27 cellular contexts compared by ENCODE assay signal in genomic region chr6:33688451-33689147, GRCh38. TPM values are rescaled to one million over a fixed set of nuclear protein-coding genes. Genes with fewer than 3 reads are reported as not detected.
A peak's percentile ranks its signal among the peaks of the same experiment; 100 is the strongest.
DNase-seq lines count a peak whose midpoint lies in the region; ATAC-seq and TF ChIP-seq lines count a peak whose summit lies in the region.
"Had no signal": no experiment of that assay in that cellular context is flagged by ENCODE, and none has a peak within 500 bp of the region (broad histone marks: within the 10 kb centered on the region; RNA-seq: fewer than 3 reads in every experiment).

No MANE protein-coding gene starts in this region.

- H3K4me1 ChIP-seq in breast epithelium (no peaks in the 10 kb centered on the region), osteoblast (ENCODE audit: insufficient read depth, low read length) (peaks cover 18% of the 10 kb centered on the region), stomach (peaks cover 0 to 20% (median 13%) of the 10 kb centered on the region in 4 donors)
- H3K4me1 ChIP-seq: HAP-1 had no signal

- ATAC-seq in HG02870 (IDR thresholded peaks at IDR 0.05; ENCODE audit: unreplicated experiment) (no peak), HG03442 (IDR thresholded peaks at IDR 0.05; ENCODE audit: unreplicated experiment) (no peak)
- ATAC-seq: PC-3 had no signal

- peaks cover 11% of the 10 kb centered on the region for H3K36me3 ChIP-seq in breast epithelium
- peaks cover 39% of the 10 kb centered on the region for H3K36me3 ChIP-seq in osteoblast (ENCODE audit: insufficient read depth, low read length)
- H3K36me3 ChIP-seq in stomach: peaks cover 68 to 100% (median 100%) of the 10 kb centered on the region in 4 donors

- no peaks in the 10 kb centered on the region for H3K4me1 Mint-ChIP-seq in MCF 10A (ENCODE audit: insufficient read depth, unreplicated experiment)
- peaks cover 17% of the 10 kb centered on the region for H3K4me1 Mint-ChIP-seq in endothelial cell (ENCODE audit: unreplicated experiment)

- no TSS peak for BruUV-seq in MCF 10A (replicated peaks; lab: Mats Ljungman, UMichigan)

- WGBS in stomach, 5 donors: 88 to 92% (median 89%) methylated on average over 14 to 25 of the region's 25 CpGs

- H2AFZ ChIP-seq in osteoblast (ENCODE audit: low read length): no peak overlapping the region

- H3K27ac ChIP-seq in breast epithelium (no peak overlapping the region), RWPE1 (peak overlapping the region; percentile 96), osteoblast (ENCODE audit: low read depth, low read length) (no peak overlapping the region), stomach (no peak overlapping the region)
- H3K27ac ChIP-seq: KMS-11, SK-N-MC had no signal

- no peak for DNase-seq in MCF 10A (ENCODE audit: unreplicated experiment)
- DNase-seq in breast epithelium (ENCODE audit: low spot score in 2 of 2): no peak
- no peak for DNase-seq in RWPE1 (ENCODE audit: low spot score)
- no peak for DNase-seq in endothelial cell (ENCODE audit: low spot score)
- DNase-seq in osteoblast (ENCODE audit: insufficient read length, low spot score, missing footprints): peak; percentile 59
- no peak for DNase-seq in stomach
- DNase-seq: CD4-positive, CD25-positive, alpha-beta regulatory T cell; DMS53; GOT3; HFFc6; MV-4-11; NCI-H1105; NCI-H1436 treated with DMSO at 0.1 percent for 48 hours; NCI-H1930; NCI-H446; NCI-H524 treated with DMSO at 0.1 percent for 48 hours; NCI-H82; NK-92 treated with Interleukin-12 subunit alpha and Interleukin-12 subunit beta, amount 100 ng/mL, for 24 hours; PC-3; SHP77 treated with DMSO at 0.1 percent for 48 hours had no signal

- TF ChIP-seq EP300 in stomach (IDR thresholded peaks at IDR 0.05): no peak

- POLR2A ChIA-PET in MCF 10A (lab: Yijun Ruan, JAX): no interaction called here
- POLR2A ChIA-PET in RWPE1 (lab: Yijun Ruan, JAX; ENCODE audit: low non-redundant PET): no interaction called here

- H3K36me3 Mint-ChIP-seq in MCF 10A (ENCODE audit: insufficient read depth, unreplicated experiment) (peaks cover 86% of the 10 kb centered on the region), endothelial cell (ENCODE audit: low read depth, unreplicated experiment) (peaks cover 49% of the 10 kb centered on the region)

- H4K20me1 ChIP-seq in osteoblast (ENCODE audit: insufficient read depth, low read length): no peaks in the 10 kb centered on the region

- H3K27ac Mint-ChIP-seq in MCF 10A (ENCODE audit: low read depth, unreplicated experiment) (peak overlapping the region; percentile 42), endothelial cell (ENCODE audit: unreplicated experiment) (peak overlapping the region; percentile 13)
- H3K27ac Mint-ChIP-seq: CD4-positive, CD25-positive, alpha-beta regulatory T cell had no signal

- TF ChIP-seq CTCF in MCF 10A (IDR thresholded peaks at IDR 0.05; ENCODE audit: unreplicated experiment): no peak
- TF ChIP-seq CTCF in breast epithelium (IDR thresholded peaks at IDR 0.05): no peak
- no peak for TF ChIP-seq CTCF in RWPE1 (conservative IDR thresholded peaks at IDR 0.05; ENCODE audit: low read depth)
- TF ChIP-seq CTCF in endothelial cell (IDR thresholded peaks at IDR 0.05; ENCODE audit: unreplicated experiment): no peak
- TF ChIP-seq CTCF in osteoblast (IDR thresholded peaks at IDR 0.05; ENCODE audit: extremely low read depth, low read depth, low read length): no peak
- TF ChIP-seq CTCF in stomach (IDR thresholded peaks at IDR 0.05): no peak

- H3K4me3 Mint-ChIP-seq in MCF 10A (ENCODE audit: unreplicated experiment) (no peak overlapping the region), endothelial cell (ENCODE audit: unreplicated experiment) (no peak overlapping the region)
- H3K4me3 Mint-ChIP-seq: CD4-positive, CD25-positive, alpha-beta regulatory T cell; HFFc6; IgD-negative memory B cell had no signal

- no peak overlapping the region for H3K4me3 ChIP-seq in breast epithelium
- H3K4me3 ChIP-seq in osteoblast (ENCODE audit: insufficient read depth, low read length): no peak overlapping the region
- H3K4me3 ChIP-seq in stomach: no peak overlapping the region
- H3K4me3 ChIP-seq: HAP-1, SK-N-MC had no signal

- H3K79me2 ChIP-seq in osteoblast (ENCODE audit: insufficient read depth, low read length): no peaks in the 10 kb centered on the region

- intact Hi-C loops in MCF 10A (cut with micrococcal nuclease): no loop called here
- intact Hi-C loops in breast epithelium (cut with DNase I; ENCODE audit: low total_unique reads): no loop called here
- intact Hi-C loops in stomach (cut with DNase I; ENCODE audit: low total_unique reads): no loop called here

- H3K4me2 ChIP-seq in osteoblast (ENCODE audit: insufficient read depth, low read length): no peak overlapping the region
- H3K4me2 ChIP-seq: KMS-11 had no signal

- TF ChIP-seq POLR2A in breast epithelium (IDR thresholded peaks at IDR 0.05): no peak
- TF ChIP-seq POLR2A in stomach (IDR thresholded peaks at IDR 0.05): no peak

- H3K9me3 Mint-ChIP-seq in MCF 10A (ENCODE audit: unreplicated experiment): no peaks in the 10 kb centered on the region
- no peaks in the 10 kb centered on the region for H3K9me3 Mint-ChIP-seq in endothelial cell (ENCODE audit: unreplicated experiment)
- H3K9me3 Mint-ChIP-seq: CD4-positive, CD25-positive, alpha-beta regulatory T cell; HFFc6; IgD-negative memory B cell had no signal

- CTCF ChIA-PET in MCF 10A (lab: Yijun Ruan, JAX): interaction anchor here (0.6 to 1.0 kb wide), 2 partner anchors 12 to 103 kb away, joined by 3 to 4 read pairs; no protein-coding TSS in a partner anchor
- CTCF ChIA-PET in RWPE1 (lab: Yijun Ruan, JAX): no interaction called here

- H3K27me3 Mint-ChIP-seq in MCF 10A (ENCODE audit: insufficient read depth, unreplicated experiment) (no peaks in the 10 kb centered on the region), endothelial cell (ENCODE audit: unreplicated experiment) (peaks cover 28% of the 10 kb centered on the region)
- H3K27me3 Mint-ChIP-seq: CD4-positive, CD25-positive, alpha-beta regulatory T cell; IgD-negative memory B cell had no signal

- no peaks in the 10 kb centered on the region for H3K27me3 ChIP-seq in breast epithelium
- H3K27me3 ChIP-seq in osteoblast (ENCODE audit: insufficient read depth, low read length): no peaks in the 10 kb centered on the region
- H3K27me3 ChIP-seq in stomach: no peaks in the 10 kb centered on the region

- H3K9me3 ChIP-seq in breast epithelium: no peaks in the 10 kb centered on the region
- no peaks in the 10 kb centered on the region for H3K9me3 ChIP-seq in osteoblast (ENCODE audit: low read depth, low read length)
- no peaks in the 10 kb centered on the region for H3K9me3 ChIP-seq in stomach
- H3K9me3 ChIP-seq: HAP-1 had no signal

RNA-seq across cellular contexts. Expression of gene UQCC2, which starts 22.9 kb away (rescaled TPM):
- 122 and 147 TPM in 2 replicates for total RNA-seq in MCF 10A (2022)
- total RNA-seq in breast epithelium: 10 to 100 TPM in 2 of 3 donors, 1 to 10 TPM in 1; 9.9 to 19.7 (median 19.6) TPM
- total RNA-seq in endothelial cell (ENCODE audit: unreplicated experiment): 54.9 TPM
- 15.2 and 20.0 TPM in 2 replicates for total RNA-seq in osteoblast
- 10 to 100 TPM in 3 of 5 donors, 1 to 10 TPM in 2; 4.7 to 25.4 (median 15.4) TPM for total RNA-seq in stomach
- polyA plus RNA-seq in stomach: 100 to 1,000 TPM in 1 of 3 donors, 10 to 100 TPM in 2; 83.1 to 109 (median 93.7) TPM

RNA-seq across cellular contexts. Expression of gene IP6K3, which starts 58.1 kb away (rescaled TPM):
- total RNA-seq in MCF 10A (2022) (0.25 and 1.7 TPM in 2 replicates), breast epithelium (1 to 10 TPM in 1 of 3 donors, under 1 TPM in 2; 0.15 to 4.2 (median 0.66) TPM), endothelial cell (ENCODE audit: unreplicated experiment) (not detected), osteoblast (under 0.01 and 0.29 TPM in 2 replicates), stomach (10 to 100 TPM in 1 of 5 donors, 1 to 10 TPM in 1, under 1 TPM in 1, not detected in 2; 0.58 to 73.5 (median 1.1) TPM)
- 1 to 10 TPM; 1.3 to 3.4 (median 2.5) TPM for polyA plus RNA-seq in stomach
- total RNA-seq: CD4-positive, CD25-positive, alpha-beta regulatory T cell; Daoy; PC-3 had no signal
- polyA plus RNA-seq: CD4-positive, CD25-positive, alpha-beta regulatory T cell; IgD-negative memory B cell had no signal
